In the genomic region with DNA sequence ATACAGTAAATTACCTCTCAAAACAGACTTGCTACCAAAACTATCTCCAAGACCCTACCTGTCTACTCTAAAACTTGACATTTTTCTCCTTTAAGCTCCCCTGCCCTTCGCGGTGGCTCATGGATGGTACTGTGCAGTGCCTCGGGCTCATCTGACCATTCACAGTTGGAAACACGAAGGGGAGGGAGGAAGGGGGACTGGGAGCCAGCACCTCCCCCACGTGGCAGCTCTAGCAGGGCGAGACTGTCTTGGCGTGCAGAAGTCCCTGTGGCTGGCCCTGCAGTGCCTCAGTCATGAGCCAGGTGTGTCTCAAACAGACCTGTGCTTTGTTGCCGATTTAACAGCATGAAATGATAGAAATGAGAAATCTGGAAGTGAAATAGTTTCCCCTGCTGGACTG, we compare ENCODE assay signal across 16 cellular contexts.
DNase-seq lines count a peak whose midpoint lies in the region; ATAC-seq, FAIRE-seq and TF ChIP-seq lines count a peak whose summit lies in the region.
"Had no signal": no experiment of that assay in that cellular context is flagged by ENCODE, and none has a peak within 500 bp of the region (broad histone marks: within the 10 kb centered on the region; RNA-seq: fewer than 3 reads in every experiment).

No MANE protein-coding gene starts in this region.

- 17% methylated on average over 6 of the region's 8 CpGs for WGBS in SK-N-SH (ENCODE audit: low lambda C conversion rate)

- H3K27me3 ChIP-seq in SK-N-SH (ENCODE audit: insufficient read depth) (no peaks in the 10 kb centered on the region), Peyer's patch (no peaks in the 10 kb centered on the region)
- H3K27me3 ChIP-seq: MG63 had no signal

- H3K4me3 ChIP-seq in SK-N-SH (ENCODE audit: low read depth in 2 of 2, low read length in 1 of 2) (no peak overlapping the region), Peyer's patch (no peak overlapping the region)
- H3K4me3 ChIP-seq: MG63 had no signal

- TF ChIP-seq RAD21 in SK-N-SH (IDR thresholded peaks at IDR 0.05; ENCODE audit: low read length), result no peak

- no peak for TF ChIP-seq EP300 in SK-N-SH (IDR thresholded peaks at IDR 0.05; ENCODE audit: borderline replicate concordance in 1 of 2, low read depth in 1 of 2, low read length in 1 of 2)

- H3K9me3 ChIP-seq in SK-N-SH, result no peaks in the 10 kb centered on the region
- H3K9me3 ChIP-seq in Peyer's patch, result no peaks in the 10 kb centered on the region
- H3K9me3 ChIP-seq: MG63 had no signal

- no peak overlapping the region for H2AFZ ChIP-seq in SK-N-SH (ENCODE audit: low read depth)

- no peaks in the 10 kb centered on the region for H4K20me1 ChIP-seq in SK-N-SH (ENCODE audit: insufficient read depth)

- H3K4me1 ChIP-seq in SK-N-SH (ENCODE audit: control insufficient read depth in 1 of 2, insufficient read depth in 2 of 2, low read depth in 1 of 2, low read length in 1 of 2) (peaks cover 0 to 4% of the 10 kb centered on the region in 2 experiments; a peak in 1 of 4 replicates), Peyer's patch (no peaks in the 10 kb centered on the region)

- no peaks in the 10 kb centered on the region for H3K79me2 ChIP-seq in SK-N-SH (ENCODE audit: insufficient read depth)

- CTCF ChIA-PET in SK-N-SH (lab: Yijun Ruan, JAX), result interaction anchor here (1.5 to 2.3 kb wide), 4 partner anchors 10 to 452 kb away, joined by 4 to 10 read pairs (median 5); no protein-coding TSS in a partner anchor

- TF ChIP-seq CTCF in SK-N-SH (IDR thresholded peaks at IDR 0.05) (no peak), omental fat pad (IDR thresholded peaks at IDR 0.05) (no peak), Peyer's patch (IDR thresholded peaks at IDR 0.05) (no peak)

- H3K36me3 ChIP-seq in SK-N-SH (replicated peaks in 1 of 2; ENCODE audit: control insufficient read depth in 1 of 2, insufficient read depth in 2 of 2, low read length in 1 of 2) (no peaks in the 10 kb centered on the region), Peyer's patch (no peaks in the 10 kb centered on the region)
- H3K36me3 ChIP-seq: MG63 had no signal

- no peak overlapping the region for H3K4me2 ChIP-seq in SK-N-SH

- ATAC-seq in SK-N-SH treated with all-trans-retinoic acid at 6 μM for 48 hours, result no peak
- no peak for ATAC-seq in omental fat pad (ENCODE audit: low FRiP score)
- ATAC-seq: HepG2 had no signal

- H3K9ac ChIP-seq in SK-N-SH, result no peak overlapping the region

- POLR2A ChIA-PET in SK-N-SH (lab: Yijun Ruan, JAX), result no interaction called here

- no peak for FAIRE-seq in GM12892 (lab: Jason Lieb, UNC)
- FAIRE-seq: HepG2 had no signal

- H3F3A ChIP-seq in SK-N-SH (replicated peaks; ENCODE audit: insufficient read depth), result no peaks in the 10 kb centered on the region

- TF ChIP-seq POLR2A in GM12892 (IDR thresholded peaks at IDR 0.05; ENCODE audit: low read depth, low read length) (no peak), Peyer's patch (IDR thresholded peaks at IDR 0.05) (no peak)

- no peak overlapping the region for H3K27ac ChIP-seq in SK-N-SH (ENCODE audit: low read depth in 2 of 2, low read length in 1 of 2)
- H3K27ac ChIP-seq in Peyer's patch, result no peak overlapping the region

- DNase-seq in SK-N-SH (peak; percentile 38), NCI-H774 (lab: John Stamatoyannopoulos, UW) (peak; percentile 37), islet precursor cell (peak; percentile 66), omental fat pad (ENCODE audit: low spot score) (no peak), GM12892 (ENCODE audit: insufficient read length) (no peak), SIG-M5 (lab: John Stamatoyannopoulos, UW) (no peak), Peyer's patch (no peak)
- DNase-seq: ACHN; CD4-positive, alpha-beta T cell; HCEC 1CT; MG63; NCI-H1092 treated with DMSO at 0.1 percent for 48 hours; NCI-H524 treated with DMSO at 0.1 percent for 48 hours; SW 1271 had no signal

- no peaks in the 10 kb centered on the region for H3K9me2 ChIP-seq in SK-N-SH

TF ChIP-seq in SK-N-SH, 30 proteins besides CTCF, POLR2A, EP300 and RAD21 (continues in another document):
- TF ChIP-seq RXRA (IDR thresholded peaks at IDR 0.05; ENCODE audit: borderline replicate concordance, low read depth) (no peak), IRF3 (IDR thresholded peaks at IDR 0.05; ENCODE audit: low read depth, low read length) (no peak), USF1 (IDR thresholded peaks at IDR 0.05; ENCODE audit: borderline replicate concordance, low read depth) (no peak), TCF12 (IDR thresholded peaks at IDR 0.05) (no peak), FOXM1 (IDR thresholded peaks at IDR 0.05; ENCODE audit: low read depth) (no peak), FOXJ3 (CRISPR knock-in tag; IDR thresholded peaks at IDR 0.05) (no peak), POLR2AphosphoS5 (IDR thresholded peaks at IDR 0.05; ENCODE audit: low read depth, low read length) (no peak), YY1 (IDR thresholded peaks at IDR 0.05; ENCODE audit: low read depth) (no peak)
- TF ChIP-seq, protein P1, sequence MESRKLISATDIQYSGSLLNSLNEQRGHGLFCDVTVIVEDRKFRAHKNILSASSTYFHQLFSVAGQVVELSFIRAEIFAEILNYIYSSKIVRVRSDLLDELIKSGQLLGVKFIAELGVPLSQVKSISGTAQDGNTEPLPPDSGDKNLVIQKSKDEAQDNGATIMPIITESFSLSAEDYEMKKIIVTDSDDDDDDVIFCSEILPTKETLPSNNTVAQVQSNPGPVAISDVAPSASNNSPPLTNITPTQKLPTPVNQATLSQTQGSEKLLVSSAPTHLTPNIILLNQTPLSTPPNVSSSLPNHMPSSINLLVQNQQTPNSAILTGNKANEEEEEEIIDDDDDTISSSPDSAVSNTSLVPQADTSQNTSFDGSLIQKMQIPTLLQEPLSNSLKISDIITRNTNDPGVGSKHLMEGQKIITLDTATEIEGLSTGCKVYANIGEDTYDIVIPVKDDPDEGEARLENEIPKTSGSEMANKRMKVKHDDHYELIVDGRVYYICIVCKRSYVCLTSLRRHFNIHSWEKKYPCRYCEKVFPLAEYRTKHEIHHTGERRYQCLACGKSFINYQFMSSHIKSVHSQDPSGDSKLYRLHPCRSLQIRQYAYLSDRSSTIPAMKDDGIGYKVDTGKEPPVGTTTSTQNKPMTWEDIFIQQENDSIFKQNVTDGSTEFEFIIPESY (IDR thresholded peaks at IDR 0.05; ENCODE audit: borderline replicate concordance, low read depth), result no peak

TF ChIP-seq in SK-N-SH treated with all-trans-retinoic acid at 6 μM for 48 hours, 23 proteins besides CTCF, POLR2A, EP300 and RAD21:
- TF ChIP-seq ZFP30 (CRISPR knock-in tag; IDR thresholded peaks at IDR 0.05), result no peak

Comparison
In these comparisons a context has a peak if more than half of its experiments do, and no peak if none do; other contexts are left out.
1. DNase-seq: peak in SK-N-SH (single experiment), NCI-H774 (single experiment) and islet precursor cell (single experiment); none in omental fat pad (single experiment), GM12892 (single experiment), SIG-M5 (single experiment) and Peyer's patch (0 of 3).